30 cellular contexts compared by ENCODE assay signal in genomic region chr2:101270700-101271259, GRCh38. TPM values are rescaled to one million over a fixed set of nuclear protein-coding genes. Genes with fewer than 3 reads are reported as not detected.
A peak's percentile ranks its signal among the peaks of the same experiment; 100 is the strongest.
DNase-seq lines count a peak whose midpoint lies in the region; ATAC-seq and TF ChIP-seq lines count a peak whose summit lies in the region.
"Had no signal": no experiment of that assay in that cellular context is flagged by ENCODE, and none has a peak within 500 bp of the region (broad histone marks: within the 10 kb centered on the region; RNA-seq: fewer than 3 reads in every experiment).

No MANE protein-coding gene starts in this region.

- H3K27me3 ChIP-seq in Caco-2 (replicated peaks; ENCODE audit: control insufficient read depth, insufficient read depth, low read length) (no peaks in the 10 kb centered on the region), PC-9 (ENCODE audit: insufficient read depth, low read depth) (no peaks in the 10 kb centered on the region)
- H3K27me3 ChIP-seq: stomach had no signal

- no peaks in the 10 kb centered on the region for H3K27me3 Mint-ChIP-seq in activated naive CD4-positive, alpha-beta T cell treated with anti-CD3 and anti-CD28 coated beads, Interleukin-2, amount 10 ng/mL, durations not matched to agents 7 days and 5 days
- H3K27me3 Mint-ChIP-seq in Caco-2 (ENCODE audit: insufficient read depth, unreplicated experiment) (no peaks in the 10 kb centered on the region), progenitor cell of endocrine pancreas (no peaks in the 10 kb centered on the region)
- H3K27me3 Mint-ChIP-seq in effector memory CD8-positive, alpha-beta T cell = no peaks in the 10 kb centered on the region
- H3K27me3 Mint-ChIP-seq: activated CD4-positive, alpha-beta memory T cell treated with anti-CD3 and anti-CD28 coated beads, Interleukin-2, amount 10 ng/mL, durations not matched to agents 7 days and 5 days had no signal

- H3K36me3 Mint-ChIP-seq in activated naive CD4-positive, alpha-beta T cell treated with anti-CD3 and anti-CD28 coated beads, Interleukin-2, amount 10 ng/mL, durations not matched to agents 7 days and 5 days = peaks cover 70% of the 10 kb centered on the region
- H3K36me3 Mint-ChIP-seq in Caco-2 (ENCODE audit: insufficient read depth, unreplicated experiment) (peaks cover 94% of the 10 kb centered on the region), progenitor cell of endocrine pancreas (ENCODE audit: insufficient read depth) (peaks cover 30% of the 10 kb centered on the region)
- peaks cover 99% of the 10 kb centered on the region for H3K36me3 Mint-ChIP-seq in effector memory CD8-positive, alpha-beta T cell (ENCODE audit: insufficient read depth)

- H3K9me3 ChIP-seq in Caco-2 = no peaks in the 10 kb centered on the region
- no peaks in the 10 kb centered on the region for H3K9me3 ChIP-seq in PC-9 (ENCODE audit: insufficient read depth, low read depth)
- H3K9me3 ChIP-seq: A549, left ventricle myocardium inferior, stomach had no signal

- H3K27ac Mint-ChIP-seq in activated naive CD4-positive, alpha-beta T cell treated with anti-CD3 and anti-CD28 coated beads, Interleukin-2, amount 10 ng/mL, durations not matched to agents 7 days and 5 days = peak overlapping the region; percentile 78
- H3K27ac Mint-ChIP-seq in Caco-2 (ENCODE audit: unreplicated experiment) = peak overlapping the region; percentile 50
- H3K27ac Mint-ChIP-seq in effector memory CD8-positive, alpha-beta T cell = peak overlapping the region; percentile 29 to 75
- H3K27ac Mint-ChIP-seq in progenitor cell of endocrine pancreas = peak overlapping the region; percentile 34

- intact Hi-C loops in Caco-2 (cut with micrococcal nuclease; ENCODE audit: unreplicated experiment) = loop anchor here (10.0 kb wide), 1 partner anchor 114 kb away; the partner anchor contains the start of gene CREG2
- intact Hi-C loops in PC-9 (cut with micrococcal nuclease; ENCODE audit: unreplicated experiment) = no loop called here

- TF ChIP-seq CTCF in Caco-2 (IDR thresholded peaks at IDR 0.05; ENCODE audit: insufficient read depth in 1 of 2, low read depth in 1 of 2, low read length in 1 of 2, severe bottlenecking in 1 of 2, unreplicated experiment in 1 of 2) = no peak
- no peak for TF ChIP-seq CTCF in progenitor cell of endocrine pancreas (IDR thresholded peaks at IDR 0.05; ENCODE audit: unreplicated experiment)
- TF ChIP-seq CTCF in PC-9 (conservative IDR thresholded peaks at IDR 0.05) = no peak

- peaks cover 5% of the 10 kb centered on the region; the same call in 1 of the 2 replicates for H3K79me2 ChIP-seq in PC-9 (ENCODE audit: low read depth)

- H3K36me3 ChIP-seq in Caco-2 (ENCODE audit: control insufficient read depth, insufficient read depth, low read length) (peaks cover 4% of the 10 kb centered on the region), PC-9 (ENCODE audit: low read depth) (peaks cover 43% of the 10 kb centered on the region)

- H4K20me1 ChIP-seq in PC-9 (ENCODE audit: insufficient read depth) = peaks cover 22% of the 10 kb centered on the region; the same call in 1 of the 2 replicates

- ATAC-seq in effector memory CD8-positive, alpha-beta T cell (replicated peaks) = no peak
- no peak for ATAC-seq in GM18909 (IDR thresholded peaks at IDR 0.05; ENCODE audit: poor library complexity, unreplicated experiment)
- ATAC-seq: A549 had no signal

- H3K4me3 ChIP-seq in Caco-2 (ENCODE audit: low read depth, low read length) = no peak overlapping the region
- H3K4me3 ChIP-seq in PC-9 = no peak overlapping the region
- H3K4me3 ChIP-seq: A549, left ventricle myocardium inferior, skin epidermis, stomach had no signal

- DNase-seq in activated naive CD4-positive, alpha-beta T cell treated with anti-CD3 and anti-CD28 coated beads, Interleukin-2, amount 10 ng/mL, durations not matched to agents 7 days and 5 days = no peak
- no peak for DNase-seq in activated naive CD4-positive, alpha-beta T cell treated with Interleukin-2 at 50 U/mL for 16 hours
- DNase-seq in Caco-2 (no peak), progenitor cell of endocrine pancreas (ENCODE audit: low spot score, unreplicated experiment) (no peak), PC-9 (no peak)
- no peak for DNase-seq in effector memory CD8-positive, alpha-beta T cell
- no peak for DNase-seq in stimulated activated CD4-positive, alpha-beta T cell treated with anti-CD3 and anti-CD28 coated beads, Interleukin-1b, Interleukin-23, amount 100 ng/mL, for 48 hours
- DNase-seq: activated CD4-positive, alpha-beta memory T cell treated with anti-CD3 and anti-CD28 coated beads, Interleukin-2, amount 10 ng/mL, durations not matched to agents 7 days and 5 days; activated CD4-positive, CD25-positive, alpha-beta regulatory T cell treated with anti-CD3 and anti-CD28 coated beads, Interleukin-2, amount 50 U/mL, for 72 hours; activated effector memory CD4-positive, alpha-beta T cell treated with Interleukin-2 at 50 U/mL for 16 hours; AML-193; caudate nucleus; cortex of kidney; DMS53; effector memory CD4-positive, alpha-beta T cell; erythroblast; H9; islet precursor cell; KG1; left ventricle myocardium inferior; mesendoderm; NCI-H1417; NCI-H2029 treated with DMSO at 0.1 percent for 48 hours; NCI-H524 treated with DMSO at 0.1 percent for 48 hours; nucleus accumbens; OCI-M1; stomach had no signal

- no peaks in the 10 kb centered on the region for H3K9me2 ChIP-seq in PC-9 (ENCODE audit: insufficient read depth)

- no peak overlapping the region for H3K27ac ChIP-seq in PC-9
- H3K27ac ChIP-seq: A549, left ventricle myocardium inferior, skin epidermis had no signal

- H3F3A ChIP-seq in PC-9 (ENCODE audit: insufficient read depth, low read depth) = peaks cover 84% of the 10 kb centered on the region

- peaks cover 56% of the 10 kb centered on the region for H3K4me1 Mint-ChIP-seq in activated naive CD4-positive, alpha-beta T cell treated with anti-CD3 and anti-CD28 coated beads, Interleukin-2, amount 10 ng/mL, durations not matched to agents 7 days and 5 days
- H3K4me1 Mint-ChIP-seq in Caco-2 (ENCODE audit: low read depth, unreplicated experiment) = peaks cover 48% of the 10 kb centered on the region
- H3K4me1 Mint-ChIP-seq in effector memory CD8-positive, alpha-beta T cell (ENCODE audit: low read depth in 2 of 2) = peaks cover 17 to 21% of the 10 kb centered on the region in 2 donors
- H3K4me1 Mint-ChIP-seq in progenitor cell of endocrine pancreas (ENCODE audit: low read depth) = peaks cover 32% of the 10 kb centered on the region

- no peaks in the 10 kb centered on the region for H3K9me3 Mint-ChIP-seq in activated naive CD4-positive, alpha-beta T cell treated with anti-CD3 and anti-CD28 coated beads, Interleukin-2, amount 10 ng/mL, durations not matched to agents 7 days and 5 days
- H3K9me3 Mint-ChIP-seq in Caco-2 (ENCODE audit: unreplicated experiment) = no peaks in the 10 kb centered on the region
- no peaks in the 10 kb centered on the region for H3K9me3 Mint-ChIP-seq in effector memory CD8-positive, alpha-beta T cell
- H3K9me3 Mint-ChIP-seq in progenitor cell of endocrine pancreas (ENCODE audit: low read depth) = no peaks in the 10 kb centered on the region
- H3K9me3 Mint-ChIP-seq: activated CD4-positive, alpha-beta memory T cell treated with anti-CD3 and anti-CD28 coated beads, Interleukin-2, amount 10 ng/mL, durations not matched to agents 7 days and 5 days; H9 had no signal

- H3K4me3 Mint-ChIP-seq in activated naive CD4-positive, alpha-beta T cell treated with anti-CD3 and anti-CD28 coated beads, Interleukin-2, amount 10 ng/mL, durations not matched to agents 7 days and 5 days = no peak overlapping the region
- no peak overlapping the region for H3K4me3 Mint-ChIP-seq in Caco-2 (ENCODE audit: unreplicated experiment)
- no peak overlapping the region for H3K4me3 Mint-ChIP-seq in effector memory CD8-positive, alpha-beta T cell
- H3K4me3 Mint-ChIP-seq in progenitor cell of endocrine pancreas (ENCODE audit: low read depth) = no peak overlapping the region
- H3K4me3 Mint-ChIP-seq: activated CD4-positive, alpha-beta memory T cell treated with anti-CD3 and anti-CD28 coated beads, Interleukin-2, amount 10 ng/mL, durations not matched to agents 7 days and 5 days; H9 had no signal

- POLR2A ChIA-PET in Caco-2 (lab: Charles Lee) (interaction anchor here (0.6 kb wide), 1 partner anchor 12 kb away, joined by 3 read pairs; no protein-coding TSS in a partner anchor), PC-9 (lab: Charles Lee; ENCODE audit: unreplicated experiment) (no interaction called here)

- CTCF ChIA-PET in activated naive CD4-positive, alpha-beta T cell treated with anti-CD3 and anti-CD28 coated beads, Interleukin-2, amount 10 ng/mL, durations not matched to agents 7 days and 5 days (lab: Charles Lee) = interaction anchor here (0.9 to 1.5 kb wide), 4 partner anchors 38 to 118 kb away, joined by 3 to 4 read pairs (median 3); partner anchors contain the start of gene RNF149
- CTCF ChIA-PET in Caco-2 (lab: Charles Lee) = no interaction called here
- CTCF ChIA-PET in PC-9 (lab: Charles Lee) = no interaction called here

- H2AFZ ChIP-seq in PC-9 = no peak overlapping the region

- H3K4me1 ChIP-seq in Caco-2 = peaks cover 58% of the 10 kb centered on the region
- H3K4me1 ChIP-seq in PC-9 (replicated peaks; ENCODE audit: insufficient read depth) = peaks cover 9% of the 10 kb centered on the region

- BruUV-seq in Caco-2 (replicated peaks; lab: Mats Ljungman, UMichigan) (no TSS peak), PC-9 (replicated peaks; lab: Mats Ljungman, UMichigan) (no TSS peak)

- no peak overlapping the region for H3K4me2 ChIP-seq in PC-9
- H3K4me2 ChIP-seq: A549 had no signal

RNA-seq across cellular contexts. Expression of gene CNOT11, which starts 18.1 kb away (rescaled TPM):
- 110 and 120 TPM in 2 replicates for total RNA-seq in Caco-2 (2022)
- total RNA-seq in progenitor cell of endocrine pancreas = 73.6 and 74.8 TPM in 2 replicates
- total RNA-seq in PC-9 (2021) = 39.0 and 60.6 TPM in 2 replicates

RNA-seq across cellular contexts. Expression of gene RNF149, which starts 37.7 kb away (rescaled TPM):
- 96.8 and 101 TPM in 2 replicates for total RNA-seq in Caco-2 (2022)
- total RNA-seq in progenitor cell of endocrine pancreas = 51.2 and 51.5 TPM in 2 replicates
- total RNA-seq in PC-9 (2021) = 58.6 and 71.6 TPM in 2 replicates
